In genomic region chr12:76782440-76782996, GRCh38 we compare ENCODE assay signal across 1 cellular context.
TF ChIP-seq lines count a peak whose summit lies in the region.

No MANE protein-coding gene starts in this region.

TF ChIP-seq in HEK293, 187 proteins besides CTCF, POLR2A, EP300 and RAD21 (continued from another document):
- TF ChIP-seq PRDM10 (tag by site-specific recombination; IDR thresholded peaks at IDR 0.05), result peak; percentile 32; the same call in 1 of the 2 replicates
- TF ChIP-seq KLF16 (tag by site-specific recombination; IDR thresholded peaks at IDR 0.05), result no peak
- no peak for TF ChIP-seq BCL11B (tag by site-specific recombination; IDR thresholded peaks at IDR 0.05; ENCODE audit: low read depth)
- peak; percentile 80; the same call in 1 of the 2 replicates for TF ChIP-seq MZF1 (tag by site-specific recombination; IDR thresholded peaks at IDR 0.05; ENCODE audit: borderline replicate concordance)
- TF ChIP-seq, protein P1, sequence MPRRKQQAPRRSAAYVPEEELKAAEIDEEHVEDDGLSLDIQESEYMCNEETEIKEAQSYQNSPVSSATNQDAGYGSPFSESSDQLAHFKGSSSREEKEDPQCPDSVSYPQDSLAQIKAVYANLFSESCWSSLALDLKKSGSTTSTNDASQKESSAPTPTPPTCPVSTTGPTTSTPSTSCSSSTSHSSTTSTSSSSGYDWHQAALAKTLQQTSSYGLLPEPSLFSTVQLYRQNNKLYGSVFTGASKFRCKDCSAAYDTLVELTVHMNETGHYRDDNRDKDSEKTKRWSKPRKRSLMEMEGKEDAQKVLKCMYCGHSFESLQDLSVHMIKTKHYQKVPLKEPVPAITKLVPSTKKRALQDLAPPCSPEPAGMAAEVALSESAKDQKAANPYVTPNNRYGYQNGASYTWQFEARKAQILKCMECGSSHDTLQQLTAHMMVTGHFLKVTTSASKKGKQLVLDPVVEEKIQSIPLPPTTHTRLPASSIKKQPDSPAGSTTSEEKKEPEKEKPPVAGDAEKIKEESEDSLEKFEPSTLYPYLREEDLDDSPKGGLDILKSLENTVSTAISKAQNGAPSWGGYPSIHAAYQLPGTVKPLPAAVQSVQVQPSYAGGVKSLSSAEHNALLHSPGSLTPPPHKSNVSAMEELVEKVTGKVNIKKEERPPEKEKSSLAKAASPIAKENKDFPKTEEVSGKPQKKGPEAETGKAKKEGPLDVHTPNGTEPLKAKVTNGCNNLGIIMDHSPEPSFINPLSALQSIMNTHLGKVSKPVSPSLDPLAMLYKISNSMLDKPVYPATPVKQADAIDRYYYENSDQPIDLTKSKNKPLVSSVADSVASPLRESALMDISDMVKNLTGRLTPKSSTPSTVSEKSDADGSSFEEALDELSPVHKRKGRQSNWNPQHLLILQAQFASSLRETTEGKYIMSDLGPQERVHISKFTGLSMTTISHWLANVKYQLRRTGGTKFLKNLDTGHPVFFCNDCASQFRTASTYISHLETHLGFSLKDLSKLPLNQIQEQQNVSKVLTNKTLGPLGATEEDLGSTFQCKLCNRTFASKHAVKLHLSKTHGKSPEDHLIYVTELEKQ (tag by site-specific recombination; IDR thresholded peaks at IDR 0.05; ENCODE audit: borderline replicate concordance), result no peak
- TF ChIP-seq ZNF558 (tag by site-specific recombination; IDR thresholded peaks at IDR 0.05), result no peak
- no peak for TF ChIP-seq ZNF701 (tag by site-specific recombination; IDR thresholded peaks at IDR 0.05)
